Comparison of ENCODE assay signal across 8 cellular contexts in the genomic region with DNA sequence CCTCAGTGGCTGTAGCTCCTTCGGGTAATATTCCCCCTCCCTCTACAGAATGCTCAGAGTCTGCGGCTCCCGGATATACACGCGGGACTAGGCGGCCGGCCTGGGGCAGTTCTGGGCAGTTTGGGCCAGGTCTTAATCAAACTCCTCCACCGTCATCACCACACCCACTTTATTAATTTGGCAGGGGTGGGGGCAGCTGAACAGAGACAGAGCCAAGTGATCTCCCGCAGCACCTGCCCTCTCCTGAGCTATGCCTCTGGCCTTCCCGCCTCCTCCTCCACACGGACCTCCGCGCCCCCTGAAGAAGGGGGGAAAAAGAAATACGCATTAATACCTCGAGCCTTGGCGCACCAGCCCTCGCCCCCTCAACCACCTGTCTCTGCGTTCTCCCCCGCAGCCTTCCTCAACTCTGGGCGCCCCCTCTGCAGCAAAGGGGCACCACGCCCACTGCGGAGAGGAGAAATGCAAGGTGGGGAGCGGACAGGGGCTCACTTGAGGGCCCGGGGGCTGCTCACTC. TPM values are rescaled to one million over a fixed set of nuclear protein-coding genes. Genes with fewer than 3 reads are reported as not detected.
A peak's percentile ranks its signal among the peaks of the same experiment; 100 is the strongest.
DNase-seq lines count a peak whose midpoint lies in the region; ATAC-seq and TF ChIP-seq lines count a peak whose summit lies in the region.

No MANE protein-coding gene starts in this region.

- H3K36me3 Mint-ChIP-seq in H9 (ENCODE audit: insufficient read depth in 1 of 3, low read depth in 3 of 3), result peaks cover 0 to 9% (median 0%) of the 10 kb centered on the region in 3 experiments; a peak in 1 of 7 replicates
- H3K36me3 Mint-ChIP-seq in memory B cell, result peaks cover 13% of the 10 kb centered on the region

- no CpG with 5 or more reads among the region's 24 CpGs for WGBS in H9 (ENCODE audit: extremely low coverage, insufficient read length, low lambda C conversion rate)
- WGBS in thymus, result under 1% methylated on average over 24 of the region's 24 CpGs

- H3K4me3 Mint-ChIP-seq in H9 (peak overlapping the region; percentile 61 to 73), memory B cell (peak overlapping the region; percentile 93)

- H3K14ac ChIP-seq in H9 (ENCODE audit: insufficient read depth, low read length), result no peak overlapping the region; the same call in 1 of the 2 replicates

- H2AFZ ChIP-seq in DND-41 (ENCODE audit: low read depth, low read length), result peak overlapping the region; percentile 56
- H2AFZ ChIP-seq in H9 (ENCODE audit: low read length), result no peak overlapping the region

- H4K5ac ChIP-seq in H9 (ENCODE audit: insufficient read length, low read depth, low read length), result no peak overlapping the region

- ATAC-seq in DND-41 (ENCODE audit: insufficient read depth, low read depth), result peak; percentile 27
- ATAC-seq in memory B cell (ENCODE audit: low read depth), result no peak

- H3K27ac ChIP-seq in DND-41 (ENCODE audit: low read length), result peak overlapping the region; percentile 96
- no peak overlapping the region for H3K27ac ChIP-seq in H9 (ENCODE audit: insufficient read length, low read depth, low read length)
- H3K27ac ChIP-seq in SK-N-MC, result no peak overlapping the region
- peak overlapping the region; percentile 94 for H3K27ac ChIP-seq in thymus (ENCODE audit: low read depth)

- no peaks in the 10 kb centered on the region for H3K79me1 ChIP-seq in H9 (ENCODE audit: insufficient read depth, low read depth, low read length, poor library complexity, severe bottlenecking)

- H4K91ac ChIP-seq in H9 (ENCODE audit: insufficient read length, low read depth, low read length), result no peak overlapping the region

- H3K27me3 ChIP-seq in DND-41 (ENCODE audit: insufficient read depth, low read length, poor library complexity) (no peaks in the 10 kb centered on the region), H9 (ENCODE audit: insufficient read depth, low read length) (no peaks in the 10 kb centered on the region), thymus (ENCODE audit: control insufficient read depth, insufficient read depth) (no peaks in the 10 kb centered on the region)

- H3K23me2 ChIP-seq in H9 (ENCODE audit: insufficient read length, low read depth, low read length, poor library complexity, severe bottlenecking), result peaks cover 5% of the 10 kb centered on the region

- H2AK5ac ChIP-seq in H9 (ENCODE audit: insufficient read length, low read length), result no peak overlapping the region

- H3K9me3 Mint-ChIP-seq in H9 (no peaks in the 10 kb centered on the region), memory B cell (no peaks in the 10 kb centered on the region)

- H2BK120ac ChIP-seq in H9 (ENCODE audit: low read depth, low read length, poor library complexity, severe bottlenecking), result no peak overlapping the region

- no peak overlapping the region for H3T11ph ChIP-seq in H9 (ENCODE audit: low read length)

- no peak overlapping the region for H3K56ac ChIP-seq in H9 (ENCODE audit: insufficient read length, low read depth, low read length)

- no peak overlapping the region for H2BK15ac ChIP-seq in H9 (ENCODE audit: low read depth, low read length)

- H3K27me3 Mint-ChIP-seq in H9 (ENCODE audit: low read depth), result peaks cover 26% of the 10 kb centered on the region
- no peaks in the 10 kb centered on the region for H3K27me3 Mint-ChIP-seq in memory B cell

- H3K4ac ChIP-seq in H9 (ENCODE audit: low read depth, low read length), result no peak overlapping the region

- H3K79me2 ChIP-seq in DND-41 (ENCODE audit: insufficient read depth, low read length), result peaks cover 70% of the 10 kb centered on the region
- H3K79me2 ChIP-seq in H9 (ENCODE audit: insufficient read depth, low read length), result no peaks in the 10 kb centered on the region

- H3K4me1 ChIP-seq in DND-41 (ENCODE audit: insufficient read depth, low read length) (peaks cover 90% of the 10 kb centered on the region), H9 (ENCODE audit: insufficient read depth, low read length) (no peaks in the 10 kb centered on the region; the same call in 1 of the 2 replicates), thymus (ENCODE audit: control insufficient read depth, insufficient read depth, low read length) (peaks cover 76% of the 10 kb centered on the region)

- no peak overlapping the region for H3K23ac ChIP-seq in H9 (ENCODE audit: insufficient read length, low read depth, low read length)

- TF ChIP-seq CTCF in DND-41 (IDR thresholded peaks at IDR 0.05; ENCODE audit: borderline replicate concordance, extremely low read depth, low read length, poor library complexity, severe bottlenecking) (no peak), H9 (conservative IDR thresholded peaks at IDR 0.05) (no peak)

- no peak overlapping the region for H2BK5ac ChIP-seq in H9 (ENCODE audit: insufficient read length, low read length)

- H4K20me1 ChIP-seq in DND-41 (ENCODE audit: insufficient read depth, low read length) (peaks cover 14% of the 10 kb centered on the region), H9 (ENCODE audit: control insufficient read depth, insufficient read depth, insufficient read length) (no peaks in the 10 kb centered on the region)

- no peak overlapping the region for H4K8ac ChIP-seq in H9 (replicated peaks; ENCODE audit: insufficient read length, low read depth, low read length)

- peak overlapping the region; percentile 63 to 85; a peak in 3 of 4 replicates for H3K4me3 ChIP-seq in DND-41 (ENCODE audit: low read depth in 1 of 2, low read length in 2 of 2)
- peak overlapping the region; percentile 80 for H3K4me3 ChIP-seq in SK-N-MC
- H3K4me3 ChIP-seq in thymus (ENCODE audit: low read length), result peak overlapping the region; percentile 58

- no peak overlapping the region for H3K27ac Mint-ChIP-seq in H9
- peak overlapping the region; percentile 52 for H3K27ac Mint-ChIP-seq in memory B cell

- H2BK12ac ChIP-seq in H9 (ENCODE audit: insufficient read length, low read depth, low read length), result no peak overlapping the region

- peak overlapping the region; percentile 92 for H3K9ac ChIP-seq in DND-41 (ENCODE audit: low read depth, low read length)
- no peak overlapping the region for H3K9ac ChIP-seq in H9 (ENCODE audit: extremely low read depth, insufficient read length, low read length)
- peak overlapping the region; percentile 75 for H3K9ac ChIP-seq in SK-N-MC (ENCODE audit: insufficient read length)

- H3K4me1 Mint-ChIP-seq in H9 (peaks cover 18 to 20% of the 10 kb centered on the region in 2 experiments), memory B cell (peaks cover 66% of the 10 kb centered on the region)

- H3K9me3 ChIP-seq in DND-41 (ENCODE audit: insufficient read depth, low read length, severe bottlenecking) (no peaks in the 10 kb centered on the region), H9 (ENCODE audit: control insufficient read depth, low read depth, low read length) (no peaks in the 10 kb centered on the region), SK-N-MC (ENCODE audit: low read depth, low read length) (no peaks in the 10 kb centered on the region), thymus (ENCODE audit: control insufficient read depth) (no peaks in the 10 kb centered on the region)

- no peak overlapping the region for H3K18ac ChIP-seq in H9 (ENCODE audit: insufficient read length, low read depth, low read length)

- H2BK20ac ChIP-seq in H9 (ENCODE audit: low read depth, low read length, poor library complexity, severe bottlenecking), result no peak overlapping the region

- peak overlapping the region; percentile 72 for H3K4me2 ChIP-seq in DND-41 (ENCODE audit: insufficient read depth, low read length)
- H3K4me2 ChIP-seq in H9 (ENCODE audit: insufficient read depth, insufficient read length, low read length), result peak overlapping the region; percentile 63

- H3K36me3 ChIP-seq in DND-41 (ENCODE audit: insufficient read depth, low read length), result peaks cover 45% of the 10 kb centered on the region
- no peaks in the 10 kb centered on the region for H3K36me3 ChIP-seq in SK-N-MC (ENCODE audit: insufficient read depth, low read length)
- peaks cover 3% of the 10 kb centered on the region for H3K36me3 ChIP-seq in thymus (ENCODE audit: control insufficient read depth, insufficient read depth)

- DNase-seq in DND-41, result peak; percentile 54
- DNase-seq in H9, result no peak
- DNase-seq in SK-N-MC (ENCODE audit: low read depth, low spot score), result no peak
- peak; percentile 58 for DNase-seq in ecto neural progenitor cell (ENCODE audit: low spot score)
- peak in 1 of 2 donors; percentile 24 for DNase-seq in memory B cell (ENCODE audit: low spot score in 2 of 2)
- DNase-seq in cerebellar nuclear complex (lab: John Stamatoyannopoulos, UW), result no peak
- DNase-seq in foreskin melanocyte, result no peak

RNA-seq across cellular contexts. Expression of a gene that starts 42.6 kb away (rescaled TPM):
- 0.02 and 0.35 TPM in 2 replicates for total RNA-seq in H9 (2021)
- 14.5 TPM for polyA plus RNA-seq in thymus

Comparison
In these comparisons a context has a peak if more than half of its experiments do, and no peak if none do; other contexts are left out.
1. DNase-seq: peak in DND-41 (single experiment) and ecto neural progenitor cell (single experiment); none in H9 (single experiment), SK-N-MC (single experiment), cerebellar nuclear complex (0 of 2) and foreskin melanocyte (single experiment).
2. H3K27ac ChIP-seq: peak in DND-41 (single experiment) and thymus (single experiment); none in H9 (single experiment) and SK-N-MC (single experiment).
3. Peak in every context shown above with its lines, with median percentiles within 50 percentile points of each other: H3K4me3 ChIP-seq.